Comparison of ENCODE assay signal across 19 cellular contexts in genomic region chr20:52303281-52303950, GRCh38.
DNase-seq lines count a peak whose midpoint lies in the region; ATAC-seq and TF ChIP-seq lines count a peak whose summit lies in the region.
"Had no signal": no experiment of that assay in that cellular context is flagged by ENCODE, and none has a peak within 500 bp of the region (broad histone marks: within the 10 kb centered on the region; RNA-seq: fewer than 3 reads in every experiment).

No MANE protein-coding gene starts in this region.

- no peaks in the 10 kb centered on the region for H3K27me3 ChIP-seq in osteoblast (ENCODE audit: insufficient read depth, low read length)
- H3K27me3 ChIP-seq: upper lobe of left lung had no signal

- H3K9me3 Mint-ChIP-seq in activated T-cell treated with anti-CD3 and anti-CD28 coated beads, Interleukin-2, amount 50 U/mL, for 24 hours: no peaks in the 10 kb centered on the region
- H3K9me3 Mint-ChIP-seq: CD4-positive, CD25-positive, alpha-beta regulatory T cell had no signal

- H3K4me1 ChIP-seq in osteoblast (ENCODE audit: insufficient read depth, low read length): no peaks in the 10 kb centered on the region
- H3K4me1 ChIP-seq: upper lobe of left lung had no signal

- H2AFZ ChIP-seq in osteoblast (ENCODE audit: low read length): no peak overlapping the region

- no peaks in the 10 kb centered on the region for H3K36me3 Mint-ChIP-seq in activated T-cell treated with anti-CD3 and anti-CD28 coated beads, Interleukin-2, amount 50 U/mL, for 24 hours (ENCODE audit: low read depth)
- peaks cover 4% of the 10 kb centered on the region for H3K36me3 Mint-ChIP-seq in T-helper 17 cell (ENCODE audit: low read depth)
- H3K36me3 Mint-ChIP-seq: CD4-positive, CD25-positive, alpha-beta regulatory T cell; naive thymus-derived CD8-positive, alpha-beta T cell had no signal

- H4K20me1 ChIP-seq in osteoblast (ENCODE audit: insufficient read depth, low read length): no peaks in the 10 kb centered on the region

- TF ChIP-seq CTCF in osteoblast (IDR thresholded peaks at IDR 0.05; ENCODE audit: extremely low read depth, low read depth, low read length): no peak

- no peaks in the 10 kb centered on the region for H3K9me3 ChIP-seq in T-helper 17 cell (ENCODE audit: control insufficient read depth, low read length, poor library complexity, severe bottlenecking)
- H3K9me3 ChIP-seq in osteoblast (ENCODE audit: low read depth, low read length): no peaks in the 10 kb centered on the region
- H3K9me3 ChIP-seq: SK-N-SH, upper lobe of left lung had no signal

- H3K27ac Mint-ChIP-seq in activated T-cell treated with anti-CD3 and anti-CD28 coated beads, Interleukin-2, amount 50 U/mL, for 24 hours: peak overlapping the region; percentile 37
- peak overlapping the region; percentile 1 for H3K27ac Mint-ChIP-seq in T-helper 17 cell
- H3K27ac Mint-ChIP-seq: CD4-positive, CD25-positive, alpha-beta regulatory T cell had no signal

- no peak overlapping the region for H3K4me3 Mint-ChIP-seq in activated T-cell treated with anti-CD3 and anti-CD28 coated beads, Interleukin-2, amount 50 U/mL, for 24 hours
- H3K4me3 Mint-ChIP-seq in T-helper 17 cell: no peak overlapping the region
- H3K4me3 Mint-ChIP-seq: CD4-positive, CD25-positive, alpha-beta regulatory T cell; naive thymus-derived CD8-positive, alpha-beta T cell had no signal

- ATAC-seq in T-helper 17 cell: no peak
- ATAC-seq: left ventricle myocardium superior; naive thymus-derived CD8-positive, alpha-beta T cell had no signal

- H3K4me2 ChIP-seq in osteoblast (ENCODE audit: insufficient read depth, low read length): no peak overlapping the region
- H3K4me2 ChIP-seq: SK-N-SH had no signal

- peak; percentile 49 for DNase-seq in activated T-cell treated with anti-CD3 and anti-CD28 coated beads, Interleukin-2, amount 50 U/mL, for 24 hours
- no peak for DNase-seq in activated T-cell treated with anti-CD3 and anti-CD28 coated beads for 4 hours
- no peak for DNase-seq in T-helper 17 cell
- DNase-seq in cerebellar cortex (ENCODE audit: low spot score): peak; percentile 53
- peak; percentile 37 to 41 for DNase-seq in stimulated activated CD4-positive, alpha-beta T cell treated with anti-CD3 and anti-CD28 coated beads, Interleukin-4, amount 100 ng/mL, for 48 hours (ENCODE audit: low read depth in 2 of 2)
- no peak for DNase-seq in mucosa of gallbladder (ENCODE audit: low spot score)
- no peak for DNase-seq in OCI-M2 (lab: John Stamatoyannopoulos, UW; ENCODE audit: unreplicated experiment)
- no peak for DNase-seq in osteoblast (ENCODE audit: insufficient read length, low spot score, missing footprints)
- DNase-seq: aorta; CD4-positive, CD25-positive, alpha-beta regulatory T cell; islet precursor cell; left ventricle myocardium superior; naive thymus-derived CD8-positive, alpha-beta T cell; NCI-H1694; NCI-H2171; SK-N-SH; small intestine; upper lobe of left lung had no signal

- H3K79me2 ChIP-seq in osteoblast (ENCODE audit: insufficient read depth, low read length): no peaks in the 10 kb centered on the region

- no peaks in the 10 kb centered on the region for H3K36me3 ChIP-seq in osteoblast (ENCODE audit: insufficient read depth, low read length)
- H3K36me3 ChIP-seq: upper lobe of left lung had no signal

- H3K27ac ChIP-seq in osteoblast (ENCODE audit: low read depth, low read length): no peak overlapping the region
- H3K27ac ChIP-seq: RWPE1, upper lobe of left lung had no signal

- peaks cover 60% of the 10 kb centered on the region for H3K4me1 Mint-ChIP-seq in activated T-cell treated with anti-CD3 and anti-CD28 coated beads, Interleukin-2, amount 50 U/mL, for 24 hours (ENCODE audit: low read depth)
- peaks cover 23% of the 10 kb centered on the region for H3K4me1 Mint-ChIP-seq in T-helper 17 cell

- H3K4me3 ChIP-seq in osteoblast (ENCODE audit: insufficient read depth, low read length): no peak overlapping the region
- H3K4me3 ChIP-seq: upper lobe of left lung had no signal

- no peaks in the 10 kb centered on the region for H3K27me3 Mint-ChIP-seq in activated T-cell treated with anti-CD3 and anti-CD28 coated beads, Interleukin-2, amount 50 U/mL, for 24 hours
- peaks cover 8% of the 10 kb centered on the region for H3K27me3 Mint-ChIP-seq in T-helper 17 cell
- H3K27me3 Mint-ChIP-seq: naive thymus-derived CD8-positive, alpha-beta T cell had no signal

Comparison
In these comparisons a context has a peak if more than half of its experiments do, and no peak if none do; other contexts are left out.
1. DNase-seq: peak in activated T-cell treated with anti-CD3 and anti-CD28 coated beads, Interleukin-2, amount 50 U/mL, for 24 hours (single experiment), cerebellar cortex (single experiment) and stimulated activated CD4-positive, alpha-beta T cell treated with anti-CD3 and anti-CD28 coated beads, Interleukin-4, amount 100 ng/mL, for 48 hours (2 of 2); none in activated T-cell treated with anti-CD3 and anti-CD28 coated beads for 4 hours (single experiment), T-helper 17 cell (0 of 3), mucosa of gallbladder (single experiment), OCI-M2 (single experiment) and osteoblast (single experiment).